23 cellular contexts compared by ENCODE assay signal in genomic region chr1:6688757-6689156, GRCh38. TPM values are rescaled to one million over a fixed set of nuclear protein-coding genes. Genes with fewer than 3 reads are reported as not detected.
A peak's percentile ranks its signal among the peaks of the same experiment; 100 is the strongest.
DNase-seq lines count a peak whose midpoint lies in the region; ATAC-seq and TF ChIP-seq lines count a peak whose summit lies in the region.
"Had no signal": no experiment of that assay in that cellular context is flagged by ENCODE, and none has a peak within 500 bp of the region (broad histone marks: within the 10 kb centered on the region; RNA-seq: fewer than 3 reads in every experiment).

No MANE protein-coding gene starts in this region.

- CTCF ChIA-PET in activated CD4-positive, alpha-beta memory T cell treated with anti-CD3 and anti-CD28 coated beads, Interleukin-2, amount 10 ng/mL, durations not matched to agents 7 days and 5 days (lab: Charles Lee) = interaction anchor here (0.7 kb wide), 1 partner anchor 13 kb away, joined by 3 read pairs; the partner anchor contains the start of gene DNAJC11
- CTCF ChIA-PET in activated CD4-positive, alpha-beta memory T cell treated with anti-CD3 and anti-CD28 coated beads for 36 hours (lab: Charles Lee) = interaction anchor here (1.7 kb wide), 1 partner anchor 13 kb away, joined by 4 read pairs; the partner anchor contains the start of gene DNAJC11

- POLR2A ChIA-PET in activated CD4-positive, alpha-beta memory T cell treated with anti-CD3 and anti-CD28 coated beads, Interleukin-2, amount 10 ng/mL, durations not matched to agents 7 days and 5 days (lab: Charles Lee) = interaction anchor here (1.1 kb wide), 1 partner anchor 13 kb away, joined by 3 read pairs; the partner anchor contains the start of gene DNAJC11
- POLR2A ChIA-PET in activated CD4-positive, alpha-beta memory T cell treated with anti-CD3 and anti-CD28 coated beads for 36 hours (lab: Charles Lee) = no interaction called here

- H3K36me3 ChIP-seq in spleen (peaks cover 0 to 7% (median 0%) of the 10 kb centered on the region in 6 donors), H7 (replicated peaks; ENCODE audit: control insufficient read depth, insufficient read depth, low read length) (no peaks in the 10 kb centered on the region; the same call in 1 of the 2 replicates)
- H3K36me3 ChIP-seq: neural progenitor cell had no signal

- 54 to 72% (median 59%) methylated on average over 5 of the region's 5 CpGs for WGBS in spleen, 5 donors

- peak overlapping the region in 6 of 8 donors; percentile 18 to 70 (median 66) for H3K27ac ChIP-seq in spleen
- H3K27ac ChIP-seq: body of pancreas, coronary artery, GM23248, neural progenitor cell, SJSA1, testis had no signal

- no peak overlapping the region for H3K4me3 Mint-ChIP-seq in activated CD4-positive, alpha-beta memory T cell treated with anti-CD3 and anti-CD28 coated beads, Interleukin-2, amount 10 ng/mL, durations not matched to agents 7 days and 5 days
- H3K4me3 Mint-ChIP-seq in activated CD4-positive, alpha-beta memory T cell treated with anti-CD3 and anti-CD28 coated beads for 36 hours = no peak overlapping the region
- H3K4me3 Mint-ChIP-seq: activated naive CD4-positive, alpha-beta T cell treated with anti-CD3 and anti-CD28 coated beads, Interleukin-2, amount 10 ng/mL, durations not matched to agents 7 days and 5 days; B cell; neural progenitor cell had no signal

- H3K27me3 ChIP-seq in spleen (replicated peaks in 1 of 7) (no peaks in the 10 kb centered on the region), H7 (ENCODE audit: control insufficient read depth, insufficient read depth, low read length) (no peaks in the 10 kb centered on the region)
- H3K27me3 ChIP-seq: body of pancreas, neural progenitor cell, SJSA1, testis had no signal

- H3K4me1 Mint-ChIP-seq in activated CD4-positive, alpha-beta memory T cell treated with anti-CD3 and anti-CD28 coated beads, Interleukin-2, amount 10 ng/mL, durations not matched to agents 7 days and 5 days = peaks cover 14% of the 10 kb centered on the region
- peaks cover 12% of the 10 kb centered on the region for H3K4me1 Mint-ChIP-seq in activated CD4-positive, alpha-beta memory T cell treated with anti-CD3 and anti-CD28 coated beads for 36 hours (ENCODE audit: low read depth)

- no peak for ATAC-seq in GM18870 (IDR thresholded peaks at IDR 0.05; ENCODE audit: unreplicated experiment)
- ATAC-seq: body of pancreas had no signal

- H3K36me3 Mint-ChIP-seq in activated CD4-positive, alpha-beta memory T cell treated with anti-CD3 and anti-CD28 coated beads, Interleukin-2, amount 10 ng/mL, durations not matched to agents 7 days and 5 days (ENCODE audit: low read depth) = no peaks in the 10 kb centered on the region
- H3K36me3 Mint-ChIP-seq in activated CD4-positive, alpha-beta memory T cell treated with anti-CD3 and anti-CD28 coated beads for 36 hours = no peaks in the 10 kb centered on the region
- H3K36me3 Mint-ChIP-seq: activated naive CD4-positive, alpha-beta T cell treated with anti-CD3 and anti-CD28 coated beads, Interleukin-2, amount 10 ng/mL, durations not matched to agents 7 days and 5 days had no signal

- peak; percentile 22 for DNase-seq in activated CD4-positive, alpha-beta memory T cell treated with anti-CD3 and anti-CD28 coated beads, Interleukin-2, amount 10 ng/mL, durations not matched to agents 7 days and 5 days
- no peak for DNase-seq in activated CD4-positive, alpha-beta memory T cell treated with anti-CD3 and anti-CD28 coated beads for 36 hours
- DNase-seq in RPMI7951 (ENCODE audit: low read depth) (peak; percentile 7), choroid plexus epithelial cell (ENCODE audit: low read depth) (peak; percentile 79), spleen (no peak), HuH-7 (ENCODE audit: low spot score) (no peak), H7 (no peak)
- DNase-seq: 8988T; activated CD4-positive, alpha-beta T cell treated with anti-CD3 and anti-CD28 coated beads for 4 hours; activated naive CD4-positive, alpha-beta T cell treated with anti-CD3 and anti-CD28 coated beads, Interleukin-2, amount 10 ng/mL, durations not matched to agents 7 days and 5 days; body of pancreas; foreskin melanocyte; GDM1; NCI-H1105 treated with DMSO at 0.1 percent for 48 hours; NCI-H526 treated with DMSO at 0.1 percent for 48 hours; stimulated activated CD4-positive, alpha-beta T cell treated with anti-CD3 and anti-CD28 coated beads, Interleukin-12 subunit alpha, Interleukin-12 subunit beta, amount 100 ng/mL, for 4 hours; testis had no signal

- no peak overlapping the region for H3K27ac Mint-ChIP-seq in activated CD4-positive, alpha-beta memory T cell treated with anti-CD3 and anti-CD28 coated beads, Interleukin-2, amount 10 ng/mL, durations not matched to agents 7 days and 5 days
- no peak overlapping the region for H3K27ac Mint-ChIP-seq in activated CD4-positive, alpha-beta memory T cell treated with anti-CD3 and anti-CD28 coated beads for 36 hours
- H3K27ac Mint-ChIP-seq: activated naive CD4-positive, alpha-beta T cell treated with anti-CD3 and anti-CD28 coated beads, Interleukin-2, amount 10 ng/mL, durations not matched to agents 7 days and 5 days; B cell; neural progenitor cell had no signal

- peaks cover 0 to 48% (median 18%) of the 10 kb centered on the region in 6 donors for H3K4me1 ChIP-seq in spleen
- H3K4me1 ChIP-seq: body of pancreas, testis had no signal

- TF ChIP-seq POLR2A in spleen (IDR thresholded peaks at IDR 0.05) = no peak

- H3K27me3 Mint-ChIP-seq in activated CD4-positive, alpha-beta memory T cell treated with anti-CD3 and anti-CD28 coated beads, Interleukin-2, amount 10 ng/mL, durations not matched to agents 7 days and 5 days = no peaks in the 10 kb centered on the region
- H3K27me3 Mint-ChIP-seq in activated CD4-positive, alpha-beta memory T cell treated with anti-CD3 and anti-CD28 coated beads for 36 hours = no peaks in the 10 kb centered on the region
- H3K27me3 Mint-ChIP-seq: activated naive CD4-positive, alpha-beta T cell treated with anti-CD3 and anti-CD28 coated beads, Interleukin-2, amount 10 ng/mL, durations not matched to agents 7 days and 5 days; B cell had no signal

- intact Hi-C loops in activated CD4-positive, alpha-beta memory T cell treated with anti-CD3 and anti-CD28 coated beads for 36 hours (cut with micrococcal nuclease) = no loop called here
- intact Hi-C loops in spleen (cut with DNase I; ENCODE audit: low total_unique reads) = no loop called here

- no peaks in the 10 kb centered on the region for H3K9me3 ChIP-seq in spleen
- H3K9me3 ChIP-seq: body of pancreas, SJSA1, testis had no signal

- TF ChIP-seq CTCF in choroid plexus epithelial cell (conservative IDR thresholded peaks at IDR 0.05; ENCODE audit: low read depth, low read length) = no peak
- TF ChIP-seq CTCF in spleen (IDR thresholded peaks at IDR 0.05 in 8 of 11, conservative IDR thresholded peaks at IDR 0.05 in 3 of 11) = no peak

- H3K4me3 ChIP-seq in choroid plexus epithelial cell (ENCODE audit: low read depth, low read length) (no peak overlapping the region), spleen (no peak overlapping the region), H7 (ENCODE audit: insufficient read depth, low read depth, low read length) (no peak overlapping the region)
- H3K4me3 ChIP-seq: body of pancreas, coronary artery, GM23248, neural progenitor cell, SJSA1, testis had no signal

- no peaks in the 10 kb centered on the region for H3K9me3 Mint-ChIP-seq in activated CD4-positive, alpha-beta memory T cell treated with anti-CD3 and anti-CD28 coated beads, Interleukin-2, amount 10 ng/mL, durations not matched to agents 7 days and 5 days
- H3K9me3 Mint-ChIP-seq in activated CD4-positive, alpha-beta memory T cell treated with anti-CD3 and anti-CD28 coated beads for 36 hours = no peaks in the 10 kb centered on the region
- H3K9me3 Mint-ChIP-seq: activated naive CD4-positive, alpha-beta T cell treated with anti-CD3 and anti-CD28 coated beads, Interleukin-2, amount 10 ng/mL, durations not matched to agents 7 days and 5 days; neural progenitor cell had no signal

RNA-seq across cellular contexts. Expression of gene DNAJC11, which starts 12.9 kb away (rescaled TPM):
- 10 to 100 TPM; 27.4 to 27.9 TPM for total RNA-seq in activated CD4-positive, alpha-beta memory T cell treated with anti-CD3 and anti-CD28 coated beads, Interleukin-2, amount 10 ng/mL, durations not matched to agents 7 days and 5 days
- 10 to 100 TPM; 35.5 to 38.3 TPM for total RNA-seq in activated CD4-positive, alpha-beta memory T cell treated with anti-CD3 and anti-CD28 coated beads for 36 hours
- total RNA-seq in RPMI7951 (2014; rRNA removed; shearing (Covaris generic)) = 18.2 and 24.6 TPM in 2 replicates
- total RNA-seq in spleen = 10 to 100 TPM; 40.8 to 66.9 (median 58.0) TPM
- 10 to 100 TPM; 13.3 to 31.1 (median 27.9) TPM for polyA plus RNA-seq in spleen
- 75.8 and 79.9 TPM in 2 replicates for total RNA-seq in H7 (2014; rRNA removed; shearing (Covaris generic))

Comparison
In these comparisons a context has a peak if more than half of its experiments do, and no peak if none do; other contexts are left out.
1. DNase-seq: peak in activated CD4-positive, alpha-beta memory T cell treated with anti-CD3 and anti-CD28 coated beads, Interleukin-2, amount 10 ng/mL, durations not matched to agents 7 days and 5 days (single experiment), RPMI7951 (single experiment) and choroid plexus epithelial cell (single experiment); none in activated CD4-positive, alpha-beta memory T cell treated with anti-CD3 and anti-CD28 coated beads for 36 hours (single experiment), spleen (single experiment), HuH-7 (single experiment) and H7 (single experiment).